10 cellular contexts compared by ENCODE assay signal in genomic region chr12:109763201-109763841, GRCh38. TPM values are rescaled to one million over a fixed set of nuclear protein-coding genes. Genes with fewer than 3 reads are reported as not detected.
A peak's percentile ranks its signal among the peaks of the same experiment; 100 is the strongest.
DNase-seq lines count a peak whose midpoint lies in the region; ATAC-seq, FAIRE-seq and TF ChIP-seq lines count a peak whose summit lies in the region.
"Had no signal": no experiment of that assay in that cellular context is flagged by ENCODE, and none has a peak within 500 bp of the region (broad histone marks: within the 10 kb centered on the region; RNA-seq: fewer than 3 reads in every experiment).

No MANE protein-coding gene starts in this region.

- no peak overlapping the region for H3K4me3 ChIP-seq in NB4 (ENCODE audit: low read depth, low read length)
- H3K4me3 ChIP-seq in bronchial epithelial cell (ENCODE audit: low read depth, low read length): no peak overlapping the region
- H3K4me3 ChIP-seq: upper lobe of left lung had no signal

- no peaks in the 10 kb centered on the region for H3K36me3 ChIP-seq in bronchial epithelial cell (ENCODE audit: control insufficient read depth, insufficient read depth, low read length)

- no peak for TF ChIP-seq POLR2A in NB4 (IDR thresholded peaks at IDR 0.05; ENCODE audit: extremely low read depth, insufficient read length)

- intact Hi-C loops in natural killer cell (cut with micrococcal nuclease): no loop called here

- no peaks in the 10 kb centered on the region for H3K36me3 Mint-ChIP-seq in natural killer cell
- H3K36me3 Mint-ChIP-seq in naive thymus-derived CD8-positive, alpha-beta T cell: no peaks in the 10 kb centered on the region

- POLR2A ChIA-PET in naive thymus-derived CD8-positive, alpha-beta T cell (lab: Charles Lee): no interaction called here

- H3K27me3 Mint-ChIP-seq in natural killer cell (ENCODE audit: low read depth in 2 of 2): no peaks in the 10 kb centered on the region
- H3K27me3 Mint-ChIP-seq in naive thymus-derived CD8-positive, alpha-beta T cell: no peaks in the 10 kb centered on the region

- H3K27ac Mint-ChIP-seq in natural killer cell: no peak overlapping the region
- H3K27ac Mint-ChIP-seq in naive thymus-derived CD8-positive, alpha-beta T cell: no peak overlapping the region

- ATAC-seq in natural killer cell (peak in 2 of 3 donors; percentile 36 to 63), GM19452 (IDR thresholded peaks at IDR 0.05; ENCODE audit: unreplicated experiment) (no peak)
- no peak for ATAC-seq in naive thymus-derived CD8-positive, alpha-beta T cell

- H3K4me3 Mint-ChIP-seq in natural killer cell: no peak overlapping the region
- H3K4me3 Mint-ChIP-seq in naive thymus-derived CD8-positive, alpha-beta T cell: no peak overlapping the region

- peaks cover 0 to 14% of the 10 kb centered on the region in 2 donors for H3K4me1 Mint-ChIP-seq in natural killer cell
- H3K4me1 Mint-ChIP-seq in naive thymus-derived CD8-positive, alpha-beta T cell: peaks cover 0 to 3% (median 1%) of the 10 kb centered on the region in 4 donors

- TF ChIP-seq CTCF in NB4 (IDR thresholded peaks at IDR 0.05; ENCODE audit: low read depth, low read length) (no peak), bronchial epithelial cell (IDR thresholded peaks at IDR 0.05; ENCODE audit: insufficient read depth, low read length, severe bottlenecking) (no peak), natural killer cell (IDR thresholded peaks at IDR 0.05) (no peak)

- no peaks in the 10 kb centered on the region for H3K9me3 Mint-ChIP-seq in natural killer cell
- H3K9me3 Mint-ChIP-seq in naive thymus-derived CD8-positive, alpha-beta T cell: peaks cover 0 to 5% (median 0%) of the 10 kb centered on the region in 9 donors

- peaks cover 2% of the 10 kb centered on the region for H3K27me3 ChIP-seq in bronchial epithelial cell (ENCODE audit: control insufficient read depth, insufficient read depth, low read length)
- H3K27me3 ChIP-seq: upper lobe of left lung had no signal

- peak; percentile 77 for DNase-seq in EL
- DNase-seq in NB4 (ENCODE audit: low read depth): peak; percentile 72
- peak; percentile 81 for DNase-seq in bronchial epithelial cell (ENCODE audit: low read depth)
- DNase-seq in natural killer cell: no peak
- no peak for DNase-seq in globus pallidus (ENCODE audit: low spot score)
- no peak for DNase-seq in naive thymus-derived CD8-positive, alpha-beta T cell
- DNase-seq in DMS 273 (lab: John Stamatoyannopoulos, UW; ENCODE audit: unreplicated experiment): no peak
- DNase-seq: NCI-H510A treated with DMSO at 0.1 percent for 48 hours had no signal

- peak; percentile 91 for FAIRE-seq in bronchial epithelial cell (lab: Jason Lieb, UNC)

RNA-seq across cellular contexts. Expression of gene FAM222A, which starts 49.7 kb away (rescaled TPM):
- total RNA-seq in bronchial epithelial cell: under 0.01 TPM in 1 of 2 replicates, not detected in the other
- 1 to 10 TPM; 3.1 to 6.6 (median 4.0) TPM for total RNA-seq in natural killer cell
- 1 to 10 TPM; 1.6 TPM for total RNA-seq in naive thymus-derived CD8-positive, alpha-beta T cell
- under 1 TPM; 0.16 to 0.28 (median 0.22) TPM for polyA plus RNA-seq in naive thymus-derived CD8-positive, alpha-beta T cell

Comparison
In these comparisons a context has a peak if more than half of its experiments do, and no peak if none do; other contexts are left out.
1. DNase-seq: peak in EL (single experiment), NB4 (single experiment) and bronchial epithelial cell (single experiment); none in natural killer cell (single experiment), globus pallidus (single experiment), naive thymus-derived CD8-positive, alpha-beta T cell (0 of 10) and DMS 273 (single experiment).
2. ATAC-seq: peak in natural killer cell (2 of 3); none in GM19452 (single experiment) and naive thymus-derived CD8-positive, alpha-beta T cell (0 of 2).